In the genomic region with DNA sequence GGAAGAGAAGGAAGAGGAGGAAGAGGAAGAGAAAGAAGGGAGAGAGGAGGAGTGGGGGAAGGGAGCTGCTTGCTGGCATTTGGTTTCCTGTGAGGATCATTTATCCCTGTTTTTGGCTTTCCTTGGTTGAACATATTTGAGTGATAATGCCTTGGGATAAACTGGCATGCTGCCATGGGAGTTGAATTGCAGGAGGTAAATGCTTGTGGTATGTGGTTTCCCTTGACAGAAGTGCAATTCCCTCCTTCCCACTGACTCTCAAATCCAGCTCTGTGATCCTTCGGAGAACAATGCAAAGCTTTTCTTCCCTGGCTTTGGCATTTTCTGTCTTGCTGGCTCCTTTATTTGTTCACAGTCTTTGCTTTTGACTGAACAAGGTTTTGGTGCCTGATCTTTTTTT, we compare ENCODE assay signal across 13 cellular contexts. TPM values are rescaled to one million over a fixed set of nuclear protein-coding genes. Genes with fewer than 3 reads are reported as not detected.
DNase-seq lines count a peak whose midpoint lies in the region; ATAC-seq, FAIRE-seq and TF ChIP-seq lines count a peak whose summit lies in the region.
"Had no signal": no experiment of that assay in that cellular context is flagged by ENCODE, and none has a peak within 500 bp of the region (broad histone marks: within the 10 kb centered on the region; RNA-seq: fewer than 3 reads in every experiment).

No MANE protein-coding gene starts in this region.

- H3K4me1 ChIP-seq in astrocyte (ENCODE audit: insufficient read depth, low read length): peaks cover 9% of the 10 kb centered on the region
- H3K4me1 ChIP-seq: Caco-2 had no signal

- peaks cover 5% of the 10 kb centered on the region for H3K27me3 Mint-ChIP-seq in astrocyte (ENCODE audit: low read depth, unreplicated experiment)
- H3K27me3 Mint-ChIP-seq in activated T-helper 1 cell treated with anti-CD3 and anti-CD28 coated beads, Interleukin-12 subunit alpha, Interleukin-12 subunit beta, Interleukin-2, Interleukin-4 antibody, amounts not matched to agents 30 ng/mL and 10 ng/mL and 1 ng/mL, durations not matched to agents 14 hours and 24 hours and 36 hours (ENCODE audit: insufficient read depth): peaks cover 4% of the 10 kb centered on the region

- H3K4me3 ChIP-seq in astrocyte (ENCODE audit: insufficient read depth, low read depth, low read length): no peak overlapping the region

- peak; percentile 93 for FAIRE-seq in astrocyte (lab: Jason Lieb, UNC)
- FAIRE-seq in GM19239 (lab: Jason Lieb, UNC): no peak

- H3K36me3 ChIP-seq in astrocyte (ENCODE audit: insufficient read depth, low read length): no peaks in the 10 kb centered on the region

- no peak for TF ChIP-seq CTCF in astrocyte (IDR thresholded peaks at IDR 0.05; ENCODE audit: insufficient read depth, low read depth, low read length)

- no peaks in the 10 kb centered on the region for H3K27me3 ChIP-seq in astrocyte (ENCODE audit: insufficient read depth, low read length)

- H3K27ac Mint-ChIP-seq in astrocyte (ENCODE audit: unreplicated experiment): peak overlapping the region; percentile 56
- H3K27ac Mint-ChIP-seq in activated T-helper 1 cell treated with anti-CD3 and anti-CD28 coated beads, Interleukin-12 subunit alpha, Interleukin-12 subunit beta, Interleukin-2, Interleukin-4 antibody, amounts not matched to agents 30 ng/mL and 10 ng/mL and 1 ng/mL, durations not matched to agents 14 hours and 24 hours and 36 hours: no peak overlapping the region

- H3K27ac ChIP-seq in astrocyte (ENCODE audit: low read depth, low read length): no peak overlapping the region

- intact Hi-C loops in activated T-helper 1 cell treated with anti-CD3 and anti-CD28 coated beads, Interleukin-12 subunit alpha, Interleukin-12 subunit beta, Interleukin-2, Interleukin-4 antibody, amounts not matched to agents 30 ng/mL and 10 ng/mL and 1 ng/mL, durations not matched to agents 14 hours and 24 hours and 36 hours (cut with micrococcal nuclease): no loop called here

- peak overlapping the region; percentile 61 for H3K4me2 ChIP-seq in astrocyte (ENCODE audit: low read length)

- H3K79me2 ChIP-seq in astrocyte (ENCODE audit: insufficient read depth, low read length): no peaks in the 10 kb centered on the region

- no peak overlapping the region for H2AFZ ChIP-seq in astrocyte (ENCODE audit: low read depth, low read length)

- H3K9ac ChIP-seq in astrocyte (ENCODE audit: low read length): no peak overlapping the region

- H3K9me3 Mint-ChIP-seq in astrocyte (ENCODE audit: unreplicated experiment): no peaks in the 10 kb centered on the region
- no peaks in the 10 kb centered on the region for H3K9me3 Mint-ChIP-seq in activated T-helper 1 cell treated with anti-CD3 and anti-CD28 coated beads, Interleukin-12 subunit alpha, Interleukin-12 subunit beta, Interleukin-2, Interleukin-4 antibody, amounts not matched to agents 30 ng/mL and 10 ng/mL and 1 ng/mL, durations not matched to agents 14 hours and 24 hours and 36 hours

- ATAC-seq in HG02938 (IDR thresholded peaks at IDR 0.05; ENCODE audit: unreplicated experiment): no peak
- ATAC-seq: Panc1 had no signal

- no peaks in the 10 kb centered on the region for H3K9me3 ChIP-seq in astrocyte (ENCODE audit: insufficient read depth, low read depth, low read length)

- no peak overlapping the region for H3K4me3 Mint-ChIP-seq in astrocyte (ENCODE audit: unreplicated experiment)
- H3K4me3 Mint-ChIP-seq in activated T-helper 1 cell treated with anti-CD3 and anti-CD28 coated beads, Interleukin-12 subunit alpha, Interleukin-12 subunit beta, Interleukin-2, Interleukin-4 antibody, amounts not matched to agents 30 ng/mL and 10 ng/mL and 1 ng/mL, durations not matched to agents 14 hours and 24 hours and 36 hours: no peak overlapping the region

- peak; percentile 27 for DNase-seq in D341Med (ENCODE audit: low spot score)
- DNase-seq in M059J (ENCODE audit: low read depth): peak; percentile 97
- DNase-seq in astrocyte (ENCODE audit: low read depth): peak; percentile 98
- DNase-seq in iris pigment epithelial cell (ENCODE audit: low read depth): peak; percentile 50
- DNase-seq in activated gamma-delta T cell (lab: John Stamatoyannopoulos, UW): no peak
- DNase-seq in activated T-helper 1 cell treated with anti-CD3 and anti-CD28 coated beads, Interleukin-12 subunit alpha, Interleukin-12 subunit beta, Interleukin-2, Interleukin-4 antibody, amounts not matched to agents 30 ng/mL and 10 ng/mL and 1 ng/mL, durations not matched to agents 14 hours and 24 hours and 36 hours (ENCODE audit: low spot score): no peak
- no peak for DNase-seq in GM19239 (ENCODE audit: insufficient read length, low spot score)
- DNase-seq: Caco-2; islet precursor cell; nucleus accumbens; stimulated activated CD4-positive, alpha-beta T cell treated with anti-CD3 and anti-CD28 coated beads, Interleukin-4, amount 100 ng/mL, for 4 hours had no signal

- H3K36me3 Mint-ChIP-seq in astrocyte (ENCODE audit: low read depth, unreplicated experiment): peaks cover 3% of the 10 kb centered on the region
- no peaks in the 10 kb centered on the region for H3K36me3 Mint-ChIP-seq in activated T-helper 1 cell treated with anti-CD3 and anti-CD28 coated beads, Interleukin-12 subunit alpha, Interleukin-12 subunit beta, Interleukin-2, Interleukin-4 antibody, amounts not matched to agents 30 ng/mL and 10 ng/mL and 1 ng/mL, durations not matched to agents 14 hours and 24 hours and 36 hours (ENCODE audit: low read depth)

- no peaks in the 10 kb centered on the region for H4K20me1 ChIP-seq in astrocyte (ENCODE audit: insufficient read depth, low read length)

- peaks cover 40% of the 10 kb centered on the region for H3K4me1 Mint-ChIP-seq in astrocyte (ENCODE audit: low read depth, unreplicated experiment)
- H3K4me1 Mint-ChIP-seq in activated T-helper 1 cell treated with anti-CD3 and anti-CD28 coated beads, Interleukin-12 subunit alpha, Interleukin-12 subunit beta, Interleukin-2, Interleukin-4 antibody, amounts not matched to agents 30 ng/mL and 10 ng/mL and 1 ng/mL, durations not matched to agents 14 hours and 24 hours and 36 hours (ENCODE audit: low read depth): peaks cover 4% of the 10 kb centered on the region

RNA-seq across cellular contexts. Expression of gene CBY2, which starts 27.2 kb away (rescaled TPM):
- not detected in 2 replicates for total RNA-seq in M059J (2014; rRNA removed; shearing (Covaris generic))
- total RNA-seq in astrocyte: not detected in 2 replicates
- not detected in 2 replicates for total RNA-seq in activated T-helper 1 cell treated with anti-CD3 and anti-CD28 coated beads, Interleukin-12 subunit alpha, Interleukin-12 subunit beta, Interleukin-2, Interleukin-4 antibody, amounts not matched to agents 30 ng/mL and 10 ng/mL and 1 ng/mL, durations not matched to agents 14 hours and 24 hours and 36 hours

RNA-seq across cellular contexts. Expression of gene ERICH6B, which starts 59.4 kb away (rescaled TPM):
- not detected in 2 replicates for total RNA-seq in M059J (2014; rRNA removed; shearing (Covaris generic))
- not detected in 2 replicates for total RNA-seq in astrocyte
- not detected in 2 replicates for total RNA-seq in activated T-helper 1 cell treated with anti-CD3 and anti-CD28 coated beads, Interleukin-12 subunit alpha, Interleukin-12 subunit beta, Interleukin-2, Interleukin-4 antibody, amounts not matched to agents 30 ng/mL and 10 ng/mL and 1 ng/mL, durations not matched to agents 14 hours and 24 hours and 36 hours
- total RNA-seq: Caco-2 had no signal

Comparison
In these comparisons a context has a peak if more than half of its experiments do, and no peak if none do; other contexts are left out.
1. DNase-seq: peak in D341Med (single experiment), M059J (single experiment), astrocyte (single experiment) and iris pigment epithelial cell (single experiment); none in activated gamma-delta T cell (single experiment), activated T-helper 1 cell treated with anti-CD3 and anti-CD28 coated beads, Interleukin-12 subunit alpha, Interleukin-12 subunit beta, Interleukin-2, Interleukin-4 antibody, amounts not matched to agents 30 ng/mL and 10 ng/mL and 1 ng/mL, durations not matched to agents 14 hours and 24 hours and 36 hours (single experiment) and GM19239 (single experiment).